In genomic region chr14:75279739-75280447, GRCh38 we compare ENCODE assay signal across 7 cellular contexts. TPM values are rescaled to one million over a fixed set of nuclear protein-coding genes. Genes with fewer than 3 reads are reported as not detected.
DNase-seq lines count a peak whose midpoint lies in the region.

No MANE protein-coding gene starts in this region.

- 15 to 21% (median 17%) methylated on average over 27 of the region's 27 CpGs for WGBS in adipose tissue, 3 donors

- H3K4me1 ChIP-seq in Karpas-422 (ENCODE audit: low read length) (peaks cover 25% of the 10 kb centered on the region), iPS-15b (ENCODE audit: control insufficient read depth, insufficient read depth, low read length) (peaks cover 12% of the 10 kb centered on the region)

- H3K27me3 ChIP-seq in Karpas-422 (ENCODE audit: low read length), result no peaks in the 10 kb centered on the region
- peaks cover 28% of the 10 kb centered on the region for H3K27me3 ChIP-seq in iPS-15b (ENCODE audit: control insufficient read depth, insufficient read depth, low read length)

- DNase-seq in Karpas-422 (no peak), EL (no peak)
- no peak for DNase-seq in activated CD8-positive, alpha-beta memory T cell treated with anti-CD3 and anti-CD28 coated beads, Interleukin-2, amount 50 U/mL, for 48 hours
- DNase-seq in stimulated activated CD4-positive, alpha-beta T cell treated with anti-CD3 and anti-CD28 coated beads, Interleukin-1b, Interleukin-23, amount 100 ng/mL, for 48 hours, result no peak

- H2AFZ ChIP-seq in Karpas-422 (ENCODE audit: low read length), result no peak overlapping the region

- peak overlapping the region; percentile 99 for H3K4me2 ChIP-seq in Karpas-422 (ENCODE audit: low read depth, low read length, poor library complexity, severe bottlenecking)

- H3K9ac ChIP-seq in Karpas-422 (ENCODE audit: low read length) (peak overlapping the region; percentile 77), iPS-15b (ENCODE audit: low read depth, low read length) (no peak overlapping the region)

- H3K4me3 ChIP-seq in Karpas-422 (ENCODE audit: low read length) (peak overlapping the region; percentile 82), iPS-15b (ENCODE audit: low read depth, low read length) (peak overlapping the region; percentile 78), skin epidermis (peak overlapping the region; percentile 65 to 96 (median 78))

- no peaks in the 10 kb centered on the region for H3K36me3 ChIP-seq in Karpas-422 (ENCODE audit: insufficient read depth, low read length)
- peaks cover 9% of the 10 kb centered on the region for H3K36me3 ChIP-seq in iPS-15b (ENCODE audit: control insufficient read depth, insufficient read depth, low read length)

- H4K20me1 ChIP-seq in Karpas-422 (ENCODE audit: insufficient read depth, low read depth, low read length), result peaks cover 14% of the 10 kb centered on the region

- H3K79me2 ChIP-seq in Karpas-422 (ENCODE audit: low read length), result no peaks in the 10 kb centered on the region

- no peak overlapping the region for H3K27ac ChIP-seq in Karpas-422 (ENCODE audit: low read length)
- peak overlapping the region; percentile 96 for H3K27ac ChIP-seq in adipose tissue (ENCODE audit: low read depth, low read length)
- peak overlapping the region in 17 of 21 experiments; percentile 87 to 100 (median 97) for H3K27ac ChIP-seq in skin epidermis

- no peaks in the 10 kb centered on the region for H3K9me3 ChIP-seq in Karpas-422 (ENCODE audit: low read length)
- no peaks in the 10 kb centered on the region for H3K9me3 ChIP-seq in iPS-15b (ENCODE audit: control insufficient read depth, insufficient read depth, low read length)

- no peaks in the 10 kb centered on the region for H3K9me2 ChIP-seq in Karpas-422 (replicated peaks; ENCODE audit: insufficient read depth, low read length)

RNA-seq across cellular contexts. Expression of gene FOS, which starts 1.3 kb away (rescaled TPM):
- 3.8 and 5.5 TPM in 2 replicates for total RNA-seq in Karpas-422 (2014; rRNA removed; shearing (Covaris generic); ENCODE audit: low replicate concordance)
- polyA plus RNA-seq in adipose tissue, result 1,000 to 10,000 TPM in 2 of 3 donors, 100 to 1,000 TPM in 1; 170 to 1,921 (median 1,284) TPM
